In genomic region chr15:33083232-33084006, GRCh38 we compare ENCODE assay signal across 1 cellular context.
TF ChIP-seq lines count a peak whose summit lies in the region.

No MANE protein-coding gene starts in this region.

TF ChIP-seq in SK-N-SH treated with all-trans-retinoic acid at 6 μM for 48 hours, 23 proteins besides CTCF, POLR2A, EP300 and RAD21 (continued from another document):
- TF ChIP-seq, protein P1, sequence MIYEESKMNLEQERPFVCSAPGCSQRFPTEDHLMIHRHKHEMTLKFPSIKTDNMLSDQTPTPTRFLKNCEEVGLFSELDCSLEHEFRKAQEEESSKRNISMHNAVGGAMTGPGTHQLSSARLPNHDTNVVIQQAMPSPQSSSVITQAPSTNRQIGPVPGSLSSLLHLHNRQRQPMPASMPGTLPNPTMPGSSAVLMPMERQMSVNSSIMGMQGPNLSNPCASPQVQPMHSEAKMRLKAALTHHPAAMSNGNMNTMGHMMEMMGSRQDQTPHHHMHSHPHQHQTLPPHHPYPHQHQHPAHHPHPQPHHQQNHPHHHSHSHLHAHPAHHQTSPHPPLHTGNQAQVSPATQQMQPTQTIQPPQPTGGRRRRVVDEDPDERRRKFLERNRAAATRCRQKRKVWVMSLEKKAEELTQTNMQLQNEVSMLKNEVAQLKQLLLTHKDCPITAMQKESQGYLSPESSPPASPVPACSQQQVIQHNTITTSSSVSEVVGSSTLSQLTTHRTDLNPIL (CRISPR knock-in tag; IDR thresholded peaks at IDR 0.05; ENCODE audit: low read depth), result no peak
- TF ChIP-seq TCF4 (CRISPR knock-in tag; IDR thresholded peaks at IDR 0.05; ENCODE audit: borderline replicate concordance) (no peak), PATZ1 (CRISPR knock-in tag; IDR thresholded peaks at IDR 0.05; ENCODE audit: borderline replicate concordance) (no peak)
TF ChIP-seq in SK-N-SH treated with all-trans-retinoic acid at 6 μM for 48 hours: peak in this region for 5.
